Comparison of ENCODE assay signal across 8 cellular contexts in genomic region chr6:6547111-6547879, GRCh38. TPM values are rescaled to one million over a fixed set of nuclear protein-coding genes. Genes with fewer than 3 reads are reported as not detected.
A peak's percentile ranks its signal among the peaks of the same experiment; 100 is the strongest.
DNase-seq lines count a peak whose midpoint lies in the region; ATAC-seq and TF ChIP-seq lines count a peak whose summit lies in the region.

No MANE protein-coding gene starts in this region.

- TF ChIP-seq CTCF in dorsolateral prefrontal cortex (IDR thresholded peaks at IDR 0.05 in 54 of 56, conservative IDR thresholded peaks at IDR 0.05 in 2 of 56; ENCODE audit: low read depth in 1 of 56, partially characterized antibody in 56 of 56) (peak; percentile 94 to 99 (median 97)), liver (IDR thresholded peaks at IDR 0.05; ENCODE audit: low read depth, low read length, missing input control) (peak; percentile 98)

- H3K27me3 ChIP-seq in dorsolateral prefrontal cortex (peaks cover 0 to 6% (median 0%) of the 10 kb centered on the region in 45 donors), liver (ENCODE audit: control insufficient read depth in 4 of 4, insufficient read depth in 4 of 4, low read length in 3 of 4) (peaks cover 0 to 14% (median 6%) of the 10 kb centered on the region in 4 donors)

- peak overlapping the region; percentile 21 for H3K4me3 Mint-ChIP-seq in activated CD4-positive, alpha-beta T cell treated with anti-CD3 and anti-CD28 coated beads, Interleukin-2, amount 10 ng/mL, durations not matched to agents 7 days and 5 days

- TF ChIP-seq RAD21 in liver (IDR thresholded peaks at IDR 0.05) = peak; percentile 97 to 98

- no peaks in the 10 kb centered on the region for H3K9me3 Mint-ChIP-seq in activated CD4-positive, alpha-beta T cell treated with anti-CD3 and anti-CD28 coated beads, Interleukin-2, amount 10 ng/mL, durations not matched to agents 7 days and 5 days

- intact Hi-C loops in dorsolateral prefrontal cortex (cut with DNase I) = loop anchor here (2.0 to 10.0 kb wide), 5 partner anchors 488 to 1404 kb away; no protein-coding TSS in a partner anchor

- peak overlapping the region; percentile 42 to 78 (median 60) for H3K4me3 ChIP-seq in dorsolateral prefrontal cortex
- H3K4me3 ChIP-seq in liver (ENCODE audit: low read depth in 1 of 3, low read length in 3 of 3) = peak overlapping the region in 2 of 3 donors; percentile 42 to 55

- peaks cover 12% of the 10 kb centered on the region for H3K4me1 Mint-ChIP-seq in activated CD4-positive, alpha-beta T cell treated with anti-CD3 and anti-CD28 coated beads, Interleukin-2, amount 10 ng/mL, durations not matched to agents 7 days and 5 days

- no peaks in the 10 kb centered on the region for H3K36me3 ChIP-seq in liver (ENCODE audit: control insufficient read depth in 4 of 4, insufficient read depth in 3 of 4, low read depth in 1 of 4, low read length in 3 of 4)

- H3K9ac ChIP-seq in liver (ENCODE audit: low read depth in 1 of 2, low read length in 2 of 2) = peak overlapping the region in 1 of 2 donors; percentile 1

- H3K27ac ChIP-seq in dorsolateral prefrontal cortex = peak overlapping the region in 46 of 59 donors; percentile 6 to 88 (median 76)
- H3K27ac ChIP-seq in liver (ENCODE audit: low read depth in 1 of 2, low read length in 2 of 2) = no peak overlapping the region

- no peak overlapping the region for H3K27ac Mint-ChIP-seq in activated CD4-positive, alpha-beta T cell treated with anti-CD3 and anti-CD28 coated beads, Interleukin-2, amount 10 ng/mL, durations not matched to agents 7 days and 5 days

- peak; percentile 83 for ATAC-seq in GM18870 (IDR thresholded peaks at IDR 0.05; ENCODE audit: unreplicated experiment)
- ATAC-seq in HG03135 (IDR thresholded peaks at IDR 0.05; ENCODE audit: unreplicated experiment) = peak; percentile 84

- no peaks in the 10 kb centered on the region for H3K9me3 ChIP-seq in liver (ENCODE audit: control insufficient read depth in 4 of 4, low read length in 3 of 4)

- peaks cover 51% of the 10 kb centered on the region for H3K27me3 Mint-ChIP-seq in activated CD4-positive, alpha-beta T cell treated with anti-CD3 and anti-CD28 coated beads, Interleukin-2, amount 10 ng/mL, durations not matched to agents 7 days and 5 days

- CTCF ChIA-PET in activated CD4-positive, alpha-beta T cell treated with anti-CD3 and anti-CD28 coated beads, Interleukin-2, amount 10 ng/mL, durations not matched to agents 7 days and 5 days (lab: Charles Lee) = interaction anchor here (0.5 to 2.0 kb wide), 13 partner anchors 9 to 1149 kb away, joined by 3 to 10 read pairs (median 4); no protein-coding TSS in a partner anchor

- 17% methylated on average over 14 of the region's 14 CpGs for WGBS in liver

- POLR2A ChIA-PET in activated CD4-positive, alpha-beta T cell treated with anti-CD3 and anti-CD28 coated beads, Interleukin-2, amount 10 ng/mL, durations not matched to agents 7 days and 5 days (lab: Charles Lee) = interaction anchor here (0.6 kb wide), 2 partner anchors 26 to 1433 kb away, joined by 3 to 5 read pairs; no protein-coding TSS in a partner anchor

- peaks cover 4 to 14% (median 11%) of the 10 kb centered on the region in 4 donors for H3K4me1 ChIP-seq in liver (ENCODE audit: control insufficient read depth in 4 of 4, insufficient read depth in 4 of 4, low read length in 3 of 4)

- no peaks in the 10 kb centered on the region for H3K36me3 Mint-ChIP-seq in activated CD4-positive, alpha-beta T cell treated with anti-CD3 and anti-CD28 coated beads, Interleukin-2, amount 10 ng/mL, durations not matched to agents 7 days and 5 days (ENCODE audit: low read depth)

- DNase-seq in AML-193 (lab: John Stamatoyannopoulos, UW) (peak; percentile 87 to 93), NCI-H446 (lab: John Stamatoyannopoulos, UW) (peak; percentile 59 to 83), dorsolateral prefrontal cortex (peak; percentile 80 to 94 (median 89))
- DNase-seq in activated CD4-positive, alpha-beta T cell treated with anti-CD3 and anti-CD28 coated beads, Interleukin-2, amount 10 ng/mL, durations not matched to agents 7 days and 5 days = peak; percentile 83
- peak; percentile 87 for DNase-seq in stimulated activated CD4-positive, alpha-beta T cell treated with anti-CD3 and anti-CD28 coated beads, Interleukin-4, amount 100 ng/mL, for 24 hours

TF ChIP-seq in liver, 16 proteins besides CTCF, POLR2A, EP300 and RAD21:
- no peak for TF ChIP-seq HNF4A (conservative IDR thresholded peaks at IDR 0.05)
- no peak for TF ChIP-seq FOXA1 (IDR thresholded peaks at IDR 0.05)
- TF ChIP-seq FOXA2 (IDR thresholded peaks at IDR 0.05) = no peak
- TF ChIP-seq ZBTB33 (IDR thresholded peaks at IDR 0.05) = no peak
- TF ChIP-seq SP1 (IDR thresholded peaks at IDR 0.05) = no peak
- TF ChIP-seq HNF4G (IDR thresholded peaks at IDR 0.05) = no peak
- TF ChIP-seq ATF3 (IDR thresholded peaks at IDR 0.05) = peak; percentile 72
- TF ChIP-seq NR2F2 (IDR thresholded peaks at IDR 0.05) = no peak
- no peak for TF ChIP-seq REST (IDR thresholded peaks at IDR 0.05)
- TF ChIP-seq YY1 (IDR thresholded peaks at IDR 0.05) = no peak
- TF ChIP-seq EGR1 (IDR thresholded peaks at IDR 0.05; ENCODE audit: low read depth in 2 of 2) = no peak
- peak in 1 of 2 donors; percentile 13 for TF ChIP-seq RXRA (IDR thresholded peaks at IDR 0.05)
- TF ChIP-seq TAF1 (conservative IDR thresholded peaks at IDR 0.05) = no peak
- TF ChIP-seq MAX (IDR thresholded peaks at IDR 0.05) = no peak
- TF ChIP-seq JUND (IDR thresholded peaks at IDR 0.05) = peak in 1 of 2 donors; percentile 29
- no peak for TF ChIP-seq GABPA (IDR thresholded peaks at IDR 0.05 in 1 of 2, conservative IDR thresholded peaks at IDR 0.05 in 1 of 2)

RNA-seq across cellular contexts. Expression of gene LY86, which starts 41.2 kb away (rescaled TPM):
- 10 to 100 TPM in 1 of 2 experiments, 1 to 10 TPM in 1; 9.5 to 12.2 TPM for total RNA-seq in activated CD4-positive, alpha-beta T cell treated with anti-CD3 and anti-CD28 coated beads, Interleukin-2, amount 10 ng/mL, durations not matched to agents 7 days and 5 days
- total RNA-seq in dorsolateral prefrontal cortex (10 to 100 TPM in 6 of 120 experiments, 1 to 10 TPM in 110, under 1 TPM in 3, not detected in 1; 0.71 to 18.3 (median 4.1) TPM), liver (1 to 10 TPM; 1.4 to 7.8 TPM)
- polyA plus RNA-seq in liver = 1 to 10 TPM; 2.3 to 5.0 TPM

Comparison
In these comparisons a context has a peak if more than half of its experiments do, and no peak if none do; other contexts are left out.
1. H3K27ac ChIP-seq: peak in dorsolateral prefrontal cortex (46 of 59); none in liver (0 of 2).
2. Peak in every context shown above with its lines, with median percentiles within 50 percentile points of each other: DNase-seq.